Comparison of ENCODE assay signal across 19 cellular contexts in genomic region chr1:196152086-196152485, GRCh38.
DNase-seq lines count a peak whose midpoint lies in the region; ATAC-seq and TF ChIP-seq lines count a peak whose summit lies in the region.
"Had no signal": no experiment of that assay in that cellular context is flagged by ENCODE, and none has a peak within 500 bp of the region (broad histone marks: within the 10 kb centered on the region; RNA-seq: fewer than 3 reads in every experiment).

No MANE protein-coding gene starts in this region.

- no peak overlapping the region for H3K4me3 Mint-ChIP-seq in stimulated activated naive B cell treated with anti-CD40 and anti-IgM and Interleukin-4, amounts not matched to agents 10 μg/mL and 1 μg/mL and 100 μg/mL, for 72 hours
- H3K4me3 Mint-ChIP-seq: activated CD8-positive, alpha-beta memory T cell treated with anti-CD3 and anti-CD28 coated beads, Interleukin-2, amount 10 ng/mL, durations not matched to agents 7 days and 5 days; mesothelial cell of epicardium; T-cell had no signal

- H3K4me1 Mint-ChIP-seq in stimulated activated naive B cell treated with anti-CD40 and anti-IgM and Interleukin-4, amounts not matched to agents 10 μg/mL and 1 μg/mL and 100 μg/mL, for 72 hours, result no peaks in the 10 kb centered on the region
- H3K4me1 Mint-ChIP-seq: activated CD8-positive, alpha-beta memory T cell treated with anti-CD3 and anti-CD28 coated beads, Interleukin-2, amount 10 ng/mL, durations not matched to agents 7 days and 5 days; T-cell had no signal

- CTCF ChIA-PET in RWPE1 (lab: Yijun Ruan, JAX), result interaction anchor here (0.6 to 1.0 kb wide), 2 partner anchors 22 to 153 kb away, joined by 3 read pairs; no protein-coding TSS in a partner anchor

- DNase-seq in NCI-H69 (lab: John Stamatoyannopoulos, UW), result peak; percentile 19
- peak; percentile 15 for DNase-seq in fibroblast of the aortic adventitia (ENCODE audit: low read depth)
- DNase-seq in stimulated activated naive B cell treated with anti-CD40 and anti-IgM and Interleukin-4, amounts not matched to agents 10 μg/mL and 1 μg/mL and 100 μg/mL, for 72 hours, result no peak
- DNase-seq in superior temporal gyrus (ENCODE audit: extremely low spot score), result no peak
- no peak for DNase-seq in RWPE1 (ENCODE audit: low spot score)
- DNase-seq: activated CD4-positive, CD25-positive, alpha-beta regulatory T cell; activated CD8-positive, alpha-beta memory T cell treated with anti-CD3 and anti-CD28 coated beads, Interleukin-2, amount 10 ng/mL, durations not matched to agents 7 days and 5 days; C1 segment of cervical spinal cord; erythroblast; NCI-H1694; NCI-H774; occipital lobe; stimulated activated CD4-positive, alpha-beta T cell treated with anti-CD3 and anti-CD28 coated beads, Interleukin-4, amount 100 ng/mL, for 24 hours; T-cell had no signal

- peak; percentile 60 for ATAC-seq in GM21717 (IDR thresholded peaks at IDR 0.05; ENCODE audit: unreplicated experiment)
- ATAC-seq in stimulated activated naive B cell treated with anti-CD40 and anti-IgM and Interleukin-4, amounts not matched to agents 10 μg/mL and 1 μg/mL and 100 μg/mL, for 72 hours (replicated peaks), result peak; percentile 27 to 31
- no peak for ATAC-seq in GM19455 (IDR thresholded peaks at IDR 0.05; ENCODE audit: unreplicated experiment)
- ATAC-seq: activated CD8-positive, alpha-beta memory T cell treated with anti-CD3 and anti-CD28 coated beads, Interleukin-2, amount 10 ng/mL, durations not matched to agents 7 days and 5 days; Right ventricle myocardium inferior; T-cell had no signal

- no peaks in the 10 kb centered on the region for H3K9me3 Mint-ChIP-seq in stimulated activated naive B cell treated with anti-CD40 and anti-IgM and Interleukin-4, amounts not matched to agents 10 μg/mL and 1 μg/mL and 100 μg/mL, for 72 hours
- H3K9me3 Mint-ChIP-seq: T-cell had no signal

- no peaks in the 10 kb centered on the region for H3K36me3 Mint-ChIP-seq in stimulated activated naive B cell treated with anti-CD40 and anti-IgM and Interleukin-4, amounts not matched to agents 10 μg/mL and 1 μg/mL and 100 μg/mL, for 72 hours
- H3K36me3 Mint-ChIP-seq: activated CD8-positive, alpha-beta memory T cell treated with anti-CD3 and anti-CD28 coated beads, Interleukin-2, amount 10 ng/mL, durations not matched to agents 7 days and 5 days; mesothelial cell of epicardium; T-cell had no signal

- no peak for TF ChIP-seq CTCF in fibroblast of the aortic adventitia (IDR thresholded peaks at IDR 0.05; ENCODE audit: insufficient read depth, low read length)
- no peak for TF ChIP-seq CTCF in RWPE1 (conservative IDR thresholded peaks at IDR 0.05; ENCODE audit: low read depth)

- POLR2A ChIA-PET in RWPE1 (lab: Yijun Ruan, JAX; ENCODE audit: low non-redundant PET), result no interaction called here

- no peaks in the 10 kb centered on the region for H3K27me3 Mint-ChIP-seq in stimulated activated naive B cell treated with anti-CD40 and anti-IgM and Interleukin-4, amounts not matched to agents 10 μg/mL and 1 μg/mL and 100 μg/mL, for 72 hours
- H3K27me3 Mint-ChIP-seq: activated CD8-positive, alpha-beta memory T cell treated with anti-CD3 and anti-CD28 coated beads, Interleukin-2, amount 10 ng/mL, durations not matched to agents 7 days and 5 days; T-cell had no signal

- H3K4me3 ChIP-seq in fibroblast of the aortic adventitia (ENCODE audit: low read depth, low read length), result no peak overlapping the region
- H3K4me3 ChIP-seq: ascending aorta had no signal

- peak overlapping the region; percentile 4 for H3K27ac Mint-ChIP-seq in stimulated activated naive B cell treated with anti-CD40 and anti-IgM and Interleukin-4, amounts not matched to agents 10 μg/mL and 1 μg/mL and 100 μg/mL, for 72 hours
- H3K27ac Mint-ChIP-seq: activated CD8-positive, alpha-beta memory T cell treated with anti-CD3 and anti-CD28 coated beads, Interleukin-2, amount 10 ng/mL, durations not matched to agents 7 days and 5 days; mesothelial cell of epicardium; T-cell had no signal

- H3K27ac ChIP-seq in RWPE1, result no peak overlapping the region
- H3K27ac ChIP-seq: ascending aorta had no signal

Comparison
In these comparisons a context has a peak if more than half of its experiments do, and no peak if none do; other contexts are left out.
1. DNase-seq: peak in NCI-H69 (single experiment) and fibroblast of the aortic adventitia (single experiment); none in stimulated activated naive B cell treated with anti-CD40 and anti-IgM and Interleukin-4, amounts not matched to agents 10 μg/mL and 1 μg/mL and 100 μg/mL, for 72 hours (single experiment), superior temporal gyrus (single experiment) and RWPE1 (single experiment).